22 cellular contexts compared by ENCODE assay signal in the genomic region with DNA sequence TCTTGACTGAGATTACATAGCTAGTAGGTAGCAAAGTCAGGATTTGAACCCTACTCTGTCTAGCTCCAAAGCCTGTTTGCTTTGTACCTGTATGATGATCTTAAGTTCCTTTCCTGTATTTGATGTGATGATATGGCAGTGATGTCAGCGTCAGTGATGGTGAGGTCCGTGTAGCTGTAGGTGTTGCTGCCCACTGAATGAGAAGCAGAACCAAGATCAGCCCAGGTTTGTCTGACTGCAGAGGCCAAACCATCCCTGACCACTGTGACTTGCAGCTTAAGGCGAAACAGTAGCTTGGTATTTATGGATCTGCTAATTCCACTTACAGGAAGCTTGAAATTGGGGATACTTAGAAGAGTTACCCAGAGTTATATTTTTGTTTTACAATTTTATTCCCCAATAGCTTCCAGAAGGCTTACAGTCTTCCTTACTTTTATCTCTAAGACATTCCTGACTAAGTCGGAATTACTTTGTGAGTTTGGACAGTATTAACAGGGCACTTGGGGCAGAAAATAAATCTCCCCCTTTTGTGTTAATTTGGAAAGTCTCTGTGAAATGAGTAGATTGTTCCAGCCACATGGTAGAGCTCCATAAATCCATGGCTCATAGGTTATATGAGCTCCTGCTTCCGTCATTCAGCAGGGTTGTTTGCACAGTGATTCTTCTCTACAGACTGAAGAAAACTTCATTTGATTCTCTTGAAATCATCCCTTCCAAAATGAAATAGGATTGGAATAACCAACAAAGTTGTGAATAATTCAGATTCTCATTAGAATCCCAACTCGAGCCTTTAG.
"Had no signal": no experiment of that assay in that cellular context is flagged by ENCODE, and none has a peak within 500 bp of the region (broad histone marks: within the 10 kb centered on the region; RNA-seq: fewer than 3 reads in every experiment).

No MANE protein-coding gene starts in this region.

- ATAC-seq: activated CD4-positive, CD25-positive, alpha-beta regulatory T cell treated with anti-CD3 and anti-CD28 coated beads, Interleukin-2, amount 50 U/mL, for 24 hours; activated naive CD8-positive, alpha-beta T cell treated with anti-CD3 and anti-CD28 coated beads, Interleukin-2, amount 50 U/mL, for 24 hours; esophagus mucosa; natural killer cell treated with Interleukin-12 subunit alpha and Interleukin-12 subunit beta and Interleukin-15 and Interleukin-18, amount 100 ng/mL, for 72 hours; stimulated activated naive CD8-positive, alpha-beta T cell treated with anti-CD3 and anti-CD28 coated beads, Interleukin-15, Interleukin-2, amounts not matched to agents 100 U/mL and 50 U/mL, for 24 hours had no signal

- H3K27ac ChIP-seq: ascending aorta, tibial nerve, uterus had no signal

- H3K9me3 ChIP-seq: ascending aorta, heart right ventricle, tibial nerve, uterus had no signal

- H3K4me3 ChIP-seq: ascending aorta, heart right ventricle, lung, tibial nerve, uterus had no signal

- DNase-seq: activated CD4-positive, alpha-beta T cell treated with anti-CD3 and anti-CD28 coated beads, Interleukin-2, amount 10 ng/mL, durations not matched to agents 7 days and 5 days; activated CD8-positive, alpha-beta memory T cell treated with anti-CD3 and anti-CD28 coated beads, Interleukin-2, amount 50 U/mL, for 4 hours; activated effector memory CD4-positive, alpha-beta T cell treated with Interleukin-2 at 50 U/mL for 16 hours; activated naive CD4-positive, alpha-beta T cell treated with anti-CD3 and anti-CD28 coated beads, Interleukin-2, amount 10 ng/mL, durations not matched to agents 7 days and 5 days; activated naive CD8-positive, alpha-beta T cell treated with anti-CD3 and anti-CD28 coated beads, Interleukin-2, amount 50 U/mL, for 24 hours; activated T-cell treated with anti-CD3 and anti-CD28 coated beads, Interleukin-2, amount 50 U/mL, for 48 hours; cortex of kidney; heart right ventricle; immature natural killer cell; nucleus accumbens; retina; stimulated activated CD4-positive, alpha-beta T cell treated with anti-CD3 and anti-CD28 coated beads, Interleukin-12 subunit alpha, Interleukin-12 subunit beta, amount 100 ng/mL, for 4 hours; stimulated activated CD4-positive, alpha-beta T cell treated with anti-CD3 and anti-CD28 coated beads, Interleukin-1b, Interleukin-23, amount 100 ng/mL, for 48 hours; stimulated activated naive CD8-positive, alpha-beta T cell treated with anti-CD3 and anti-CD28 coated beads, Interleukin-15, Interleukin-2, amounts not matched to agents 100 U/mL and 50 U/mL, for 24 hours; substantia nigra; uterus had no signal

- H3K36me3 ChIP-seq: uterus had no signal
